Comparison of ENCODE assay signal across 8 cellular contexts in genomic region chr3:120907659-120908029, GRCh38. TPM values are rescaled to one million over a fixed set of nuclear protein-coding genes. Genes with fewer than 3 reads are reported as not detected.
DNase-seq lines count a peak whose midpoint lies in the region; ATAC-seq and TF ChIP-seq lines count a peak whose summit lies in the region.

No MANE protein-coding gene starts in this region.

- H3K4me1 Mint-ChIP-seq in H9, result peaks cover 15 to 17% of the 10 kb centered on the region in 2 experiments
- peaks cover 10% of the 10 kb centered on the region for H3K4me1 Mint-ChIP-seq in activated T-helper 2 cell treated with anti-CD3 and anti-CD28 coated beads, Interferon-gamma antibody, Interleukin-2, Interleukin-4, amounts not matched to agents 10 μg/mL and 5 μg/mL and 100 μg/mL, durations not matched to agents 14 hours and 24 hours and 36 hours (ENCODE audit: low read depth)

- peak overlapping the region; percentile 92; the same call in 1 of the 2 replicates for H3K27ac ChIP-seq in C4-2B
- H3K27ac ChIP-seq in H9 (ENCODE audit: insufficient read length, low read depth, low read length), result no peak overlapping the region
- no peak overlapping the region for H3K27ac ChIP-seq in mucosa of rectum (ENCODE audit: low read depth in 2 of 2, low read length in 2 of 2)

- H3K36me3 ChIP-seq in mucosa of rectum (ENCODE audit: control insufficient read depth in 2 of 2, insufficient read depth in 2 of 2, low read length in 2 of 2), result no peaks in the 10 kb centered on the region

- H3K27ac Mint-ChIP-seq in H9, result peak overlapping the region in 1 of 3 experiments; percentile 72; a peak in 3 of 7 replicates
- no peak overlapping the region for H3K27ac Mint-ChIP-seq in activated T-helper 2 cell treated with anti-CD3 and anti-CD28 coated beads, Interferon-gamma antibody, Interleukin-2, Interleukin-4, amounts not matched to agents 10 μg/mL and 5 μg/mL and 100 μg/mL, durations not matched to agents 14 hours and 24 hours and 36 hours

- no peak overlapping the region for H3T11ph ChIP-seq in H9 (ENCODE audit: low read length)

- DNase-seq in H9, result no peak
- no peak for DNase-seq in activated T-helper 2 cell treated with anti-CD3 and anti-CD28 coated beads, Interferon-gamma antibody, Interleukin-2, Interleukin-4, amounts not matched to agents 10 μg/mL and 5 μg/mL and 100 μg/mL, durations not matched to agents 14 hours and 24 hours and 36 hours (ENCODE audit: low spot score)
- no peak for DNase-seq in NK-92 (lab: John Stamatoyannopoulos, UW; ENCODE audit: unreplicated experiment)
- no peak for DNase-seq in NCI-H1930 (lab: John Stamatoyannopoulos, UW)
- no peak for DNase-seq in cerebellum (ENCODE audit: low spot score)

- H4K5ac ChIP-seq in H9 (ENCODE audit: insufficient read length, low read depth, low read length), result no peak overlapping the region

- no peak overlapping the region for H2BK20ac ChIP-seq in H9 (ENCODE audit: low read depth, low read length, poor library complexity, severe bottlenecking)

- TF ChIP-seq CTCF in C4-2B (conservative IDR thresholded peaks at IDR 0.05) (no peak), H9 (conservative IDR thresholded peaks at IDR 0.05) (no peak)

- ATAC-seq in GM21619 (IDR thresholded peaks at IDR 0.05; ENCODE audit: unreplicated experiment), result no peak

- H3K4me2 ChIP-seq in H9 (ENCODE audit: insufficient read depth, insufficient read length, low read length), result peak overlapping the region; percentile 96

- no peaks in the 10 kb centered on the region for H3K79me2 ChIP-seq in H9 (ENCODE audit: insufficient read depth, low read length)

- WGBS in H9 (ENCODE audit: extremely low coverage, insufficient read length, low lambda C conversion rate), result no CpG with 5 or more reads among the region's 11 CpGs

- H4K8ac ChIP-seq in H9 (replicated peaks; ENCODE audit: insufficient read length, low read depth, low read length), result no peak overlapping the region

- no peaks in the 10 kb centered on the region for H4K20me1 ChIP-seq in H9 (ENCODE audit: control insufficient read depth, insufficient read depth, insufficient read length)

- H2BK15ac ChIP-seq in H9 (ENCODE audit: low read depth, low read length), result no peak overlapping the region

- H3K4me3 ChIP-seq in mucosa of rectum (ENCODE audit: low read length in 2 of 2), result peak overlapping the region; percentile 17 to 53

- intact Hi-C loops in activated T-helper 2 cell treated with anti-CD3 and anti-CD28 coated beads, Interferon-gamma antibody, Interleukin-2, Interleukin-4, amounts not matched to agents 10 μg/mL and 5 μg/mL and 100 μg/mL, durations not matched to agents 14 hours and 24 hours and 36 hours (cut with micrococcal nuclease), result no loop called here

- H3K79me1 ChIP-seq in H9 (ENCODE audit: insufficient read depth, low read depth, low read length, poor library complexity, severe bottlenecking), result no peaks in the 10 kb centered on the region

- no peak overlapping the region for H2BK5ac ChIP-seq in H9 (ENCODE audit: insufficient read length, low read length)

- H3K27me3 ChIP-seq in H9 (ENCODE audit: insufficient read depth, low read length) (no peaks in the 10 kb centered on the region), mucosa of rectum (ENCODE audit: control insufficient read depth in 2 of 2, insufficient read depth in 2 of 2, low read length in 2 of 2) (peaks cover 8 to 9% of the 10 kb centered on the region in 2 donors)

- H3K9ac ChIP-seq in H9 (ENCODE audit: extremely low read depth, insufficient read length, low read length) (peak overlapping the region; percentile 5), mucosa of rectum (ENCODE audit: low read depth in 1 of 2, low read length in 2 of 2) (no peak overlapping the region)

- peaks cover 3 to 10% (median 8%) of the 10 kb centered on the region in 3 experiments; a peak in 5 of 7 replicates for H3K36me3 Mint-ChIP-seq in H9 (ENCODE audit: insufficient read depth in 1 of 3, low read depth in 3 of 3)
- no peaks in the 10 kb centered on the region for H3K36me3 Mint-ChIP-seq in activated T-helper 2 cell treated with anti-CD3 and anti-CD28 coated beads, Interferon-gamma antibody, Interleukin-2, Interleukin-4, amounts not matched to agents 10 μg/mL and 5 μg/mL and 100 μg/mL, durations not matched to agents 14 hours and 24 hours and 36 hours (ENCODE audit: low read depth)

- H3K9me3 ChIP-seq in H9 (ENCODE audit: control insufficient read depth, low read depth, low read length) (no peaks in the 10 kb centered on the region), mucosa of rectum (ENCODE audit: control insufficient read depth in 2 of 2, low read length in 2 of 2) (no peaks in the 10 kb centered on the region)

- H3K18ac ChIP-seq in H9 (ENCODE audit: insufficient read length, low read depth, low read length), result no peak overlapping the region

- H4K91ac ChIP-seq in H9 (ENCODE audit: insufficient read length, low read depth, low read length), result no peak overlapping the region

- H3K27me3 Mint-ChIP-seq in H9 (ENCODE audit: low read depth), result peaks cover 1% of the 10 kb centered on the region; the same call in 1 of the 2 replicates
- H3K27me3 Mint-ChIP-seq in activated T-helper 2 cell treated with anti-CD3 and anti-CD28 coated beads, Interferon-gamma antibody, Interleukin-2, Interleukin-4, amounts not matched to agents 10 μg/mL and 5 μg/mL and 100 μg/mL, durations not matched to agents 14 hours and 24 hours and 36 hours (ENCODE audit: low read depth), result peaks cover 44% of the 10 kb centered on the region

- H2AK5ac ChIP-seq in H9 (ENCODE audit: insufficient read length, low read length), result no peak overlapping the region

- peak overlapping the region; percentile 77 to 84 for H3K4me3 Mint-ChIP-seq in H9
- H3K4me3 Mint-ChIP-seq in activated T-helper 2 cell treated with anti-CD3 and anti-CD28 coated beads, Interferon-gamma antibody, Interleukin-2, Interleukin-4, amounts not matched to agents 10 μg/mL and 5 μg/mL and 100 μg/mL, durations not matched to agents 14 hours and 24 hours and 36 hours (ENCODE audit: low read depth), result peak overlapping the region; percentile 24

- H3K14ac ChIP-seq in H9 (ENCODE audit: insufficient read depth, low read length), result no peak overlapping the region

- no peak overlapping the region for H3K56ac ChIP-seq in H9 (ENCODE audit: insufficient read length, low read depth, low read length)

- peaks cover 12% of the 10 kb centered on the region for H3K23me2 ChIP-seq in H9 (ENCODE audit: insufficient read length, low read depth, low read length, poor library complexity, severe bottlenecking)

- H2BK120ac ChIP-seq in H9 (ENCODE audit: low read depth, low read length, poor library complexity, severe bottlenecking), result no peak overlapping the region

- peak overlapping the region; percentile 90 for H2AFZ ChIP-seq in H9 (ENCODE audit: low read length)

- no peak overlapping the region for H2BK12ac ChIP-seq in H9 (ENCODE audit: insufficient read length, low read depth, low read length)

- H3K9me3 Mint-ChIP-seq in H9, result peaks cover 4 to 8% of the 10 kb centered on the region in 2 experiments; a peak in 4 of 5 replicates
- no peaks in the 10 kb centered on the region for H3K9me3 Mint-ChIP-seq in activated T-helper 2 cell treated with anti-CD3 and anti-CD28 coated beads, Interferon-gamma antibody, Interleukin-2, Interleukin-4, amounts not matched to agents 10 μg/mL and 5 μg/mL and 100 μg/mL, durations not matched to agents 14 hours and 24 hours and 36 hours

- H3K4me1 ChIP-seq in H9 (ENCODE audit: insufficient read depth, low read length) (no peaks in the 10 kb centered on the region), mucosa of rectum (ENCODE audit: control insufficient read depth in 2 of 2, insufficient read depth in 2 of 2, low read length in 2 of 2) (peaks cover 3 to 11% of the 10 kb centered on the region in 2 donors)

- no peak overlapping the region for H3K4ac ChIP-seq in H9 (ENCODE audit: low read depth, low read length)

- no peak overlapping the region for H3K23ac ChIP-seq in H9 (ENCODE audit: insufficient read length, low read depth, low read length)

RNA-seq across cellular contexts. Expression of gene STXBP5L, which starts 0.4 kb away (rescaled TPM):
- total RNA-seq in H9 (2021) (4.4 and 4.7 TPM in 2 replicates), cerebellum (46.9 TPM)
- not detected in 2 replicates for total RNA-seq in activated T-helper 2 cell treated with anti-CD3 and anti-CD28 coated beads, Interferon-gamma antibody, Interleukin-2, Interleukin-4, amounts not matched to agents 10 μg/mL and 5 μg/mL and 100 μg/mL, durations not matched to agents 14 hours and 24 hours and 36 hours
